2 cellular contexts compared by ENCODE assay signal in genomic region chr2:64059270-64059669, GRCh38.
TF ChIP-seq lines count a peak whose summit lies in the region.

No MANE protein-coding gene starts in this region.

TF ChIP-seq in HepG2, 621 proteins besides CTCF, POLR2A, EP300 and RAD21:
- TF ChIP-seq, protein P1, sequence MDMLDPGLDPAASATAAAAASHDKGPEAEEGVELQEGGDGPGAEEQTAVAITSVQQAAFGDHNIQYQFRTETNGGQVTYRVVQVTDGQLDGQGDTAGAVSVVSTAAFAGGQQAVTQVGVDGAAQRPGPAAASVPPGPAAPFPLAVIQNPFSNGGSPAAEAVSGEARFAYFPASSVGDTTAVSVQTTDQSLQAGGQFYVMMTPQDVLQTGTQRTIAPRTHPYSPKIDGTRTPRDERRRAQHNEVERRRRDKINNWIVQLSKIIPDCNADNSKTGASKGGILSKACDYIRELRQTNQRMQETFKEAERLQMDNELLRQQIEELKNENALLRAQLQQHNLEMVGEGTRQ (IDR thresholded peaks at IDR 0.05; ENCODE audit: low read depth, low read length): no peak
- TF ChIP-seq, protein P1 (CRISPR knock-in tag; IDR thresholded peaks at IDR 0.05; ENCODE audit: borderline replicate concordance): no peak
- TF ChIP-seq TOPORS (CRISPR knock-in tag; IDR thresholded peaks at IDR 0.05): no peak
- peak; percentile 87 for TF ChIP-seq MAFF (IDR thresholded peaks at IDR 0.05; ENCODE audit: low read depth, low read length)
- peak; percentile 87 to 90 for TF ChIP-seq MAFK (conservative IDR thresholded peaks at IDR 0.05 in 1 of 2, IDR thresholded peaks at IDR 0.05 in 1 of 2; ENCODE audit: low read length in 2 of 2)
- TF ChIP-seq NR2F2 (IDR thresholded peaks at IDR 0.05; ENCODE audit: borderline replicate concordance, low read depth): no peak

TF ChIP-seq in H1, 55 proteins besides CTCF, POLR2A, EP300 and RAD21:
- TF ChIP-seq ASH2L (IDR thresholded peaks at IDR 0.05; ENCODE audit: low read length) (no peak), TBP (IDR thresholded peaks at IDR 0.05; ENCODE audit: low read depth, low read length) (no peak), MAFK (IDR thresholded peaks at IDR 0.05; ENCODE audit: low read depth, low read length) (no peak), CREB1 (IDR thresholded peaks at IDR 0.05) (no peak), CEBPB (IDR thresholded peaks at IDR 0.05; ENCODE audit: low read depth, low read length) (no peak), POU5F1 (IDR thresholded peaks at IDR 0.05; ENCODE audit: low read depth, low read length) (no peak), GTF2F1 (IDR thresholded peaks at IDR 0.05; ENCODE audit: borderline replicate concordance, low read depth, low read length) (no peak), YY1 (IDR thresholded peaks at IDR 0.05; ENCODE audit: low read depth, low read length) (no peak), SIN3A (conservative IDR thresholded peaks at IDR 0.05 in 1 of 2, IDR thresholded peaks at IDR 0.05 in 1 of 2; ENCODE audit: low read depth in 1 of 2, low read length in 2 of 2) (no peak), SRF (IDR thresholded peaks at IDR 0.05; ENCODE audit: low read depth, low read length) (no peak), GABPA (IDR thresholded peaks at IDR 0.05; ENCODE audit: borderline replicate concordance, insufficient read depth, low read length) (no peak), NANOG (IDR thresholded peaks at IDR 0.05; ENCODE audit: insufficient read depth, low read depth, low read length, poor library complexity, severe bottlenecking) (no peak), CBX8 (IDR thresholded peaks at IDR 0.05; ENCODE audit: borderline replicate concordance, low read depth, low read length) (no peak)
- TF ChIP-seq, protein P1 (IDR thresholded peaks at IDR 0.05; ENCODE audit: low read length): no peak
